Comparison of ENCODE assay signal across 19 cellular contexts in genomic region chr3:52819936-52820335, GRCh38. TPM values are rescaled to one million over a fixed set of nuclear protein-coding genes. Genes with fewer than 3 reads are reported as not detected.
A peak's percentile ranks its signal among the peaks of the same experiment; 100 is the strongest.
DNase-seq lines count a peak whose midpoint lies in the region; ATAC-seq and TF ChIP-seq lines count a peak whose summit lies in the region.
"Had no signal": no experiment of that assay in that cellular context is flagged by ENCODE, and none has a peak within 500 bp of the region (broad histone marks: within the 10 kb centered on the region; RNA-seq: fewer than 3 reads in every experiment).

No MANE protein-coding gene starts in this region.

- H3K27ac Mint-ChIP-seq in GM23338: no peak overlapping the region
- H3K27ac Mint-ChIP-seq: T-helper 17 cell had no signal

- POLR2A ChIA-PET in IMR-90 (lab: Charles Lee; ENCODE audit: unreplicated experiment): no interaction called here

- no peak overlapping the region for H2AK5ac ChIP-seq in IMR-90 (ENCODE audit: low read depth, low read length)
- H2AK5ac ChIP-seq in trophoblast cell (ENCODE audit: low read length): no peak overlapping the region

- H3K56ac ChIP-seq in IMR-90 (ENCODE audit: extremely low read depth, insufficient read depth, low read length): no peak overlapping the region

- no peak overlapping the region for H2BK20ac ChIP-seq in IMR-90 (ENCODE audit: low read depth, low read length)

- H3K9me1 ChIP-seq in IMR-90 (ENCODE audit: insufficient read depth, low read length): no peaks in the 10 kb centered on the region

- WGBS in IMR-90 (ENCODE audit: extremely low coverage in 2 of 2, insufficient read length in 1 of 2), 2 experiments: 29% methylated on average over 1 of the region's 2 CpGs; no CpG with 5 or more reads in 1 of the 2 experiments
- no CpG with 5 or more reads among the region's 2 CpGs for WGBS in trophoblast cell (ENCODE audit: extremely low coverage, insufficient coverage, insufficient read length)

- BruUV-seq in IMR-90 (replicated peaks; lab: Mats Ljungman, UMichigan): no TSS peak

- no peak overlapping the region for H2BK5ac ChIP-seq in IMR-90 (ENCODE audit: low read depth, low read length, poor library complexity, severe bottlenecking)
- no peak overlapping the region for H2BK5ac ChIP-seq in trophoblast cell (ENCODE audit: low read depth, low read length, poor library complexity)

- ATAC-seq in GM23338: peak; percentile 53
- no peak for ATAC-seq in IMR-90 (ENCODE audit: low read depth)
- ATAC-seq in GM21390 (IDR thresholded peaks at IDR 0.05; ENCODE audit: unreplicated experiment): no peak
- ATAC-seq: GM12878, T-helper 17 cell had no signal

- no peaks in the 10 kb centered on the region for H4K20me1 ChIP-seq in GM23338 (replicated peaks; ENCODE audit: insufficient read depth)
- no peaks in the 10 kb centered on the region for H4K20me1 ChIP-seq in IMR-90 (ENCODE audit: insufficient read depth, low read length)

- peaks cover 18% of the 10 kb centered on the region for H3K4me1 Mint-ChIP-seq in GM23338
- H3K4me1 Mint-ChIP-seq: T-helper 17 cell had no signal

- no peak overlapping the region for H3K9ac ChIP-seq in IMR-90 (ENCODE audit: low read depth, low read length)
- H3K9ac ChIP-seq in trophoblast cell (ENCODE audit: low read length): no peak overlapping the region
- H3K9ac ChIP-seq: KMS-11 had no signal

- no peak for TF ChIP-seq RAD21 in IMR-90 (IDR thresholded peaks at IDR 0.05; ENCODE audit: low read length)

- H4K5ac ChIP-seq in IMR-90 (ENCODE audit: low read depth, low read length): no peak overlapping the region

- dilution Hi-C loops in IMR-90 (cut with HindIII; ENCODE audit: low sequenced_read_pairs, unreplicated experiment): no loop called here

- no peak overlapping the region for H2BK15ac ChIP-seq in IMR-90 (ENCODE audit: low read depth, low read length)

- CTCF ChIA-PET in IMR-90 (lab: Yijun Ruan, JAX): interaction anchor here (0.5 to 1.0 kb wide), 2 partner anchors 22 to 274 kb away, joined by 3 read pairs; no protein-coding TSS in a partner anchor

- no peak overlapping the region for H2BK120ac ChIP-seq in IMR-90 (ENCODE audit: low read depth, low read length)
- no peak overlapping the region for H2BK120ac ChIP-seq in trophoblast cell (ENCODE audit: insufficient read depth, low read length, poor library complexity)

- peak; percentile 21 for DNase-seq in GM23338 (ENCODE audit: low spot score)
- DNase-seq in IMR-90: no peak
- DNase-seq in brain microvascular endothelial cell: no peak
- DNase-seq in trophoblast cell: peak; percentile 57
- no peak for DNase-seq in breast epithelium (ENCODE audit: low spot score in 2 of 2)
- no peak for DNase-seq in NCI-H2107 (lab: John Stamatoyannopoulos, UW)
- DNase-seq: ACHN, Caco-2, GOT3, MV-4-11, NCI-H1417, NCI-H187, NCI-H2171, RPMI8226, SIG-M5, T-helper 17 cell had no signal

- peak overlapping the region; percentile 81; the same call in 1 of the 2 replicates for H2AFZ ChIP-seq in GM23338
- no peak overlapping the region for H2AFZ ChIP-seq in IMR-90 (replicated peaks; ENCODE audit: low read length, poor library complexity)
- H2AFZ ChIP-seq in trophoblast cell (ENCODE audit: insufficient read depth, low read length, poor library complexity): no peak overlapping the region

- H3K79me2 ChIP-seq in GM23338 (replicated peaks; ENCODE audit: insufficient read depth) (no peaks in the 10 kb centered on the region), trophoblast cell (ENCODE audit: control insufficient read depth, insufficient read depth, low read length, poor library complexity) (no peaks in the 10 kb centered on the region)

- peak overlapping the region; percentile 9 for H2AK9ac ChIP-seq in IMR-90 (replicated peaks; ENCODE audit: low read depth, low read length, poor library complexity)

- no peaks in the 10 kb centered on the region for H3K9me3 ChIP-seq in IMR-90 (ENCODE audit: control insufficient read depth, insufficient read depth, low read length)
- H3K9me3 ChIP-seq in trophoblast cell (ENCODE audit: insufficient read depth, low read depth, low read length): peaks cover 5% of the 10 kb centered on the region
- H3K9me3 ChIP-seq in breast epithelium: no peaks in the 10 kb centered on the region
- H3K9me3 ChIP-seq: Caco-2 had no signal

- no peaks in the 10 kb centered on the region for H3K79me1 ChIP-seq in IMR-90 (ENCODE audit: low read depth in 1 of 2, low read length in 2 of 2)
- no peaks in the 10 kb centered on the region for H3K79me1 ChIP-seq in trophoblast cell (ENCODE audit: low read length)

- H3K18ac ChIP-seq in IMR-90 (ENCODE audit: low read depth, low read length): no peak overlapping the region
- H3K18ac ChIP-seq in trophoblast cell (ENCODE audit: low read length): no peak overlapping the region

- H3K4ac ChIP-seq in IMR-90 (ENCODE audit: low read depth, low read length) (no peak overlapping the region), trophoblast cell (ENCODE audit: low read depth, low read length) (no peak overlapping the region)

- H3F3A ChIP-seq in GM23338 (replicated peaks; ENCODE audit: low read depth): no peaks in the 10 kb centered on the region

- TF ChIP-seq POLR2A in IMR-90 (IDR thresholded peaks at IDR 0.05; ENCODE audit: low read depth, low read length) (no peak), breast epithelium (IDR thresholded peaks at IDR 0.05) (no peak)

- H3K14ac ChIP-seq in IMR-90 (replicated peaks; ENCODE audit: low read depth, low read length) (no peak overlapping the region), trophoblast cell (ENCODE audit: low read length) (no peak overlapping the region)

- no peak overlapping the region for H4K12ac ChIP-seq in trophoblast cell (ENCODE audit: low read depth, low read length)

- intact Hi-C loops in IMR-90 (cut with micrococcal nuclease): loop anchor here (1.0 kb wide), 1 partner anchor 77 kb away; no protein-coding TSS in a partner anchor
- intact Hi-C loops in breast epithelium (cut with DNase I; ENCODE audit: low total_unique reads): loop anchor here (2.0 kb wide), 1 partner anchor 27 kb away; no protein-coding TSS in a partner anchor

- H4K8ac ChIP-seq in IMR-90 (ENCODE audit: low read depth in 2 of 2, low read length in 2 of 2) (no peak overlapping the region), trophoblast cell (ENCODE audit: low read depth, low read length) (no peak overlapping the region)

- H3K27ac ChIP-seq in GM23338 (ENCODE audit: low read depth) (no peak overlapping the region), IMR-90 (ENCODE audit: insufficient read depth, low read length) (no peak overlapping the region), brain microvascular endothelial cell (no peak overlapping the region), trophoblast cell (ENCODE audit: low read depth, low read length) (no peak overlapping the region), breast epithelium (no peak overlapping the region)
- H3K27ac ChIP-seq: KMS-11 had no signal

- no peaks in the 10 kb centered on the region for H3K27me3 ChIP-seq in GM23338 (ENCODE audit: insufficient read depth)
- peaks cover 2% of the 10 kb centered on the region; the same call in 1 of the 2 replicates for H3K27me3 ChIP-seq in IMR-90 (ENCODE audit: control insufficient read depth, insufficient read depth, low read length)
- H3K27me3 ChIP-seq in brain microvascular endothelial cell (replicated peaks): no peaks in the 10 kb centered on the region
- no peaks in the 10 kb centered on the region for H3K27me3 ChIP-seq in trophoblast cell (ENCODE audit: insufficient read depth, low read length)
- no peaks in the 10 kb centered on the region for H3K27me3 ChIP-seq in breast epithelium

- H3K36me3 ChIP-seq in GM23338 (ENCODE audit: insufficient read depth): no peaks in the 10 kb centered on the region
- no peaks in the 10 kb centered on the region for H3K36me3 ChIP-seq in IMR-90 (ENCODE audit: control insufficient read depth, insufficient read depth, low read length)
- no peaks in the 10 kb centered on the region for H3K36me3 ChIP-seq in brain microvascular endothelial cell (replicated peaks)
- no peaks in the 10 kb centered on the region for H3K36me3 ChIP-seq in trophoblast cell (ENCODE audit: control insufficient read depth in 1 of 2, insufficient read depth in 2 of 2, low read length in 2 of 2)
- H3K36me3 ChIP-seq in breast epithelium: no peaks in the 10 kb centered on the region

- H3K36me3 Mint-ChIP-seq in GM23338 (ENCODE audit: low read depth): peaks cover 2% of the 10 kb centered on the region; the same call in 1 of the 3 replicates

- H3K9me3 Mint-ChIP-seq in GM23338: no peaks in the 10 kb centered on the region; the same call in 1 of the 3 replicates

- H3K27me3 Mint-ChIP-seq in GM23338 (ENCODE audit: insufficient read depth, low read depth, poor library complexity): peaks cover 15% of the 10 kb centered on the region
- H3K27me3 Mint-ChIP-seq: T-helper 17 cell had no signal

- TF ChIP-seq CTCF in GM23338 (conservative IDR thresholded peaks at IDR 0.05; ENCODE audit: low read depth in 2 of 2): no peak
- no peak for TF ChIP-seq CTCF in IMR-90 (conservative IDR thresholded peaks at IDR 0.05; ENCODE audit: low read depth, low read length)
- TF ChIP-seq CTCF in brain microvascular endothelial cell (IDR thresholded peaks at IDR 0.05; ENCODE audit: low read depth, low read length, missing control alignments): peak; percentile 0
- no peak for TF ChIP-seq CTCF in breast epithelium (IDR thresholded peaks at IDR 0.05)

- no peak overlapping the region; the same call in 2 of the 3 replicates for H3K4me3 Mint-ChIP-seq in GM23338
- H3K4me3 Mint-ChIP-seq: T-helper 17 cell had no signal

- no peak overlapping the region for H4K91ac ChIP-seq in IMR-90 (ENCODE audit: insufficient read depth, low read depth, low read length)
- no peak overlapping the region for H4K91ac ChIP-seq in trophoblast cell (ENCODE audit: low read depth, low read length)

- H3K4me1 ChIP-seq in GM23338 (ENCODE audit: insufficient read depth) (peaks cover 7% of the 10 kb centered on the region; the same call in 1 of the 2 replicates), IMR-90 (ENCODE audit: control insufficient read depth, insufficient read depth, low read length) (no peaks in the 10 kb centered on the region), trophoblast cell (ENCODE audit: control insufficient read depth in 1 of 2, insufficient read depth in 2 of 2, low read length in 2 of 2) (peaks cover 0 to 7% of the 10 kb centered on the region in 2 experiments), breast epithelium (no peaks in the 10 kb centered on the region)
- H3K4me1 ChIP-seq: Caco-2 had no signal

- H3K23ac ChIP-seq in IMR-90 (ENCODE audit: low read depth, low read length) (no peak overlapping the region), trophoblast cell (ENCODE audit: low read length) (no peak overlapping the region)

- no peak overlapping the region for H2BK12ac ChIP-seq in trophoblast cell (ENCODE audit: low read length)

- in situ Hi-C loops in IMR-90 (cut with MboI; ENCODE audit: low sequenced_read_pairs): no loop called here
- in situ Hi-C loops in brain microvascular endothelial cell (cut with HindIII; ENCODE audit: low pct_ligation_motif_present, low sequenced_read_pairs): no loop called here

- H3K4me3 ChIP-seq in GM23338 (no peak overlapping the region), IMR-90 (ENCODE audit: insufficient read depth, low read depth, low read length) (no peak overlapping the region), brain microvascular endothelial cell (ENCODE audit: low read depth, low read length) (no peak overlapping the region), trophoblast cell (ENCODE audit: low read depth, low read length) (no peak overlapping the region), breast epithelium (no peak overlapping the region)
- H3K4me3 ChIP-seq: GM12878 had no signal

- no peaks in the 10 kb centered on the region for H3K9me2 ChIP-seq in GM23338 (ENCODE audit: insufficient read depth)

- H3K4me2 ChIP-seq in GM23338 (0 out of 2 replicates have a peak overlapping the region, but pooled peaks have one; percentile 38), IMR-90 (ENCODE audit: low read depth, low read length) (no peak overlapping the region), trophoblast cell (ENCODE audit: low read length) (no peak overlapping the region)
- H3K4me2 ChIP-seq: KMS-11 had no signal

RNA-seq across cellular contexts. Expression of gene ITIH4, which starts 10.5 kb away (rescaled TPM):
- 1.4 and 6.4 TPM in 2 replicates for total RNA-seq in GM23338 (2014; rRNA removed; shearing (Covaris generic))
- polyA plus RNA-seq in GM23338 (2016; fragmentation: Nextera tagmentation; extraction: Ambion mirVana) (0.82 and 0.89 TPM in 2 replicates), IMR-90 (2012; rRNA removed) (0.26 and 0.67 TPM in 2 replicates)
- total RNA-seq in IMR-90 (2012; rRNA removed) (0.28 and 0.36 TPM in 2 replicates), breast epithelium (1 to 10 TPM; 5.6 to 9.5 (median 5.8) TPM)
- polyA plus RNA-seq in IMR-90 (2012; cell fraction: cytosol; rRNA removed): 0.02 and 0.09 TPM in 2 replicates
- 5.8 and 6.1 TPM in 2 replicates for polyA plus RNA-seq in IMR-90 (2012; cell fraction: nucleus; rRNA removed; ENCODE audit: low replicate concordance)
- polyA plus RNA-seq in trophoblast cell (2013): 1.2 and 1.3 TPM in 2 replicates

RNA-seq across cellular contexts. Expression of gene MUSTN1, which starts 14.9 kb away (rescaled TPM):
- 1.4 TPM in 1 of 2 replicates, not detected in the other for total RNA-seq in GM23338 (2014; rRNA removed; shearing (Covaris generic))
- polyA plus RNA-seq in GM23338 (2016; fragmentation: Nextera tagmentation; extraction: Ambion mirVana) (0.40 and 1.2 TPM in 2 replicates), IMR-90 (2012; rRNA removed) (not detected in 2 replicates)
- total RNA-seq in IMR-90 (2012; rRNA removed) (not detected in 2 replicates), breast epithelium (10 to 100 TPM in 1 of 3 donors, 1 to 10 TPM in 2; 5.9 to 13.0 (median 6.9) TPM)
- 0.25 and 0.32 TPM in 2 replicates for polyA plus RNA-seq in IMR-90 (2012; cell fraction: cytosol; rRNA removed)
- polyA plus RNA-seq in IMR-90 (2012; cell fraction: nucleus; rRNA removed; ENCODE audit: low replicate concordance): 5.7 and 7.9 TPM in 2 replicates
- polyA plus RNA-seq in trophoblast cell (2013): 0.78 and 0.96 TPM in 2 replicates

RNA-seq across cellular contexts. Expression of gene ITIH3, which starts 25.3 kb away (rescaled TPM):
- total RNA-seq in GM23338 (2014; rRNA removed; shearing (Covaris generic)): 0.31 TPM in 1 of 2 replicates, not detected in the other
- polyA plus RNA-seq in GM23338 (2016; fragmentation: Nextera tagmentation; extraction: Ambion mirVana) (not detected in 2 replicates), IMR-90 (2012; rRNA removed) (0.94 and 1.3 TPM in 2 replicates)
- total RNA-seq in IMR-90 (2012; rRNA removed) (0.72 and 1.1 TPM in 2 replicates), breast epithelium (1 to 10 TPM in 1 of 3 donors, under 1 TPM in 2; 0.64 to 6.6 (median 0.88) TPM)
- 0.22 and 0.54 TPM in 2 replicates for polyA plus RNA-seq in IMR-90 (2012; cell fraction: cytosol; rRNA removed)
- 3.2 and 4.1 TPM in 2 replicates for polyA plus RNA-seq in IMR-90 (2012; cell fraction: nucleus; rRNA removed; ENCODE audit: low replicate concordance)
- polyA plus RNA-seq in trophoblast cell (2013): 0.14 and 0.24 TPM in 2 replicates
- total RNA-seq: T-helper 17 cell had no signal

RNA-seq across cellular contexts. Expression of gene ITIH1, which starts 42.5 kb away (rescaled TPM):
- not detected in 2 replicates for total RNA-seq in GM23338 (2014; rRNA removed; shearing (Covaris generic))
- polyA plus RNA-seq in GM23338 (2016; fragmentation: Nextera tagmentation; extraction: Ambion mirVana): not detected in 2 replicates
- total RNA-seq in IMR-90 (2012; rRNA removed): not detected in 2 replicates
- not detected in 2 replicates for polyA plus RNA-seq in IMR-90 (2012; rRNA removed)
- polyA plus RNA-seq in IMR-90 (2012; cell fraction: cytosol; rRNA removed): not detected in 2 replicates
- polyA plus RNA-seq in IMR-90 (2012; cell fraction: nucleus; rRNA removed; ENCODE audit: low replicate concordance): not detected in 2 replicates
- polyA plus RNA-seq in trophoblast cell (2013): 0.05 and 0.08 TPM in 2 replicates
- total RNA-seq in breast epithelium: under 1 TPM in 2 of 3 donors, not detected in 1; 0.32 to 0.33 TPM
- total RNA-seq: Caco-2, T-helper 17 cell had no signal

RNA-seq across cellular contexts. Expression of gene NEK4, which starts 49.2 kb away (rescaled TPM):
- 26.1 and 42.7 TPM in 2 replicates for total RNA-seq in GM23338 (2014; rRNA removed; shearing (Covaris generic))
- polyA plus RNA-seq in GM23338 (2016; fragmentation: Nextera tagmentation; extraction: Ambion mirVana) (8.6 and 9.0 TPM in 2 replicates), IMR-90 (2012; rRNA removed) (6.6 and 10.3 TPM in 2 replicates)
- total RNA-seq in IMR-90 (2012; rRNA removed) (16.9 and 24.7 TPM in 2 replicates), breast epithelium (10 to 100 TPM; 16.5 to 32.4 (median 30.0) TPM)
- polyA plus RNA-seq in IMR-90 (2012; cell fraction: cytosol; rRNA removed): 2.0 and 2.8 TPM in 2 replicates
- 6.6 and 9.1 TPM in 2 replicates for polyA plus RNA-seq in IMR-90 (2012; cell fraction: nucleus; rRNA removed; ENCODE audit: low replicate concordance)
- polyA plus RNA-seq in trophoblast cell (2013): 7.5 and 7.7 TPM in 2 replicates

Comparison
In these comparisons a context has a peak if more than half of its experiments do, and no peak if none do; other contexts are left out.
1. DNase-seq: peak in GM23338 (single experiment) and trophoblast cell (2 of 2); none in IMR-90 (single experiment), brain microvascular endothelial cell (single experiment), breast epithelium (0 of 2) and NCI-H2107 (single experiment).